In the genomic region with DNA sequence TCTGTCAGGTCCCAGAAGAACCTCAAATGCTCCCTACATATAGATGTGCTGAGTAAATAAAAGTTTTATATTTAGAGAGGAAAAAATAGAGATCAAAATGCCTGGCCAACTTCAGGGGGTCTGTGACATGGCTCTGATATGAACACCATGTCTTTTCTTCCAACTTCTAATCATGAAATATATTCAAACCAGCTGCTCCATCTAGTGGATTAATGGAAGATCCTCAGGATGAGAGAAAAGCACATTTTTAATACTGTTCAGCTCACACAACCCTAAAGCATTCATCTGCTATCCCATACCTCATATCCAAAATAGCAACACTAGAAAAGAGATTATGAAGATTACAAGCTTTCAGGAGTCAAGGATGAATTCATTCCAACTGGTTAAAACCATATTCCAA, we compare ENCODE assay signal across 10 cellular contexts. TPM values are rescaled to one million over a fixed set of nuclear protein-coding genes. Genes with fewer than 3 reads are reported as not detected.
DNase-seq lines count a peak whose midpoint lies in the region; ATAC-seq and TF ChIP-seq lines count a peak whose summit lies in the region.
"Had no signal": no experiment of that assay in that cellular context is flagged by ENCODE, and none has a peak within 500 bp of the region (broad histone marks: within the 10 kb centered on the region; RNA-seq: fewer than 3 reads in every experiment).

No MANE protein-coding gene starts in this region.

- peak; percentile 50 to 59 (median 56) for TF ChIP-seq CTCF in right lobe of liver (IDR thresholded peaks at IDR 0.05)

- intact Hi-C loops in right lobe of liver (cut with DNase I) = no loop called here

- H3K9me3 ChIP-seq in right lobe of liver = no peaks in the 10 kb centered on the region

- no peak overlapping the region for H3K27ac ChIP-seq in right lobe of liver
- H3K27ac ChIP-seq: skin epidermis had no signal

- no peaks in the 10 kb centered on the region for H3K27me3 ChIP-seq in right lobe of liver

- H3K36me3 ChIP-seq in right lobe of liver = no peaks in the 10 kb centered on the region

- DNase-seq in NOMO-1 treated with DMSO at 0.1 percent for 48 hours (lab: John Stamatoyannopoulos, UW; ENCODE audit: unreplicated experiment) (peak; percentile 28), NOMO-1 treated with dmso at 0.1 percent for 144 hours (lab: John Stamatoyannopoulos, UW; ENCODE audit: unreplicated experiment) (no peak), NCI-H446 treated with DMSO at 0.1 percent for 48 hours (lab: John Stamatoyannopoulos, UW) (peak; percentile 3), cerebellum (ENCODE audit: low spot score) (peak; percentile 68), right lobe of liver (no peak)
- no peak for DNase-seq in stimulated activated CD8-positive, alpha-beta memory T cell treated with anti-CD3 and anti-CD28 coated beads, Interleukin-4, amount 100 ng/mL, for 48 hours
- no peak for DNase-seq in stimulated activated CD4-positive, alpha-beta T cell treated with anti-CD3 and anti-CD28 coated beads, Interleukin-2, amount 100 ng/mL, for 48 hours
- DNase-seq: activated B cell treated with CpG ODN at 0.5 μM for 24 hours had no signal

- ATAC-seq in right lobe of liver (peak; percentile 69 to 85 (median 77)), HG03108 (IDR thresholded peaks at IDR 0.05; ENCODE audit: unreplicated experiment) (no peak)

- H3K4me1 ChIP-seq in right lobe of liver = peaks cover 0 to 16% (median 0%) of the 10 kb centered on the region in 4 donors

- no peak for TF ChIP-seq POLR2A in right lobe of liver (IDR thresholded peaks at IDR 0.05)

- H3K4me3 ChIP-seq in right lobe of liver = no peak overlapping the region
- H3K4me3 ChIP-seq: skin epidermis had no signal

RNA-seq across cellular contexts. Expression of a gene that starts 56.0 kb away (rescaled TPM):
- total RNA-seq in cerebellum (65.5 TPM), right lobe of liver (10 to 100 TPM; 16.5 to 24.3 (median 18.1) TPM)

Comparison
In these comparisons a context has a peak if more than half of its experiments do, and no peak if none do; other contexts are left out.
1. DNase-seq: peak in NOMO-1 treated with DMSO at 0.1 percent for 48 hours (single experiment), NCI-H446 treated with DMSO at 0.1 percent for 48 hours (single experiment) and cerebellum (single experiment); none in NOMO-1 treated with dmso at 0.1 percent for 144 hours (single experiment), right lobe of liver (0 of 3), stimulated activated CD8-positive, alpha-beta memory T cell treated with anti-CD3 and anti-CD28 coated beads, Interleukin-4, amount 100 ng/mL, for 48 hours (single experiment) and stimulated activated CD4-positive, alpha-beta T cell treated with anti-CD3 and anti-CD28 coated beads, Interleukin-2, amount 100 ng/mL, for 48 hours (0 of 2).